ENCODE assay signal across 30 cellular contexts in the genomic region with DNA sequence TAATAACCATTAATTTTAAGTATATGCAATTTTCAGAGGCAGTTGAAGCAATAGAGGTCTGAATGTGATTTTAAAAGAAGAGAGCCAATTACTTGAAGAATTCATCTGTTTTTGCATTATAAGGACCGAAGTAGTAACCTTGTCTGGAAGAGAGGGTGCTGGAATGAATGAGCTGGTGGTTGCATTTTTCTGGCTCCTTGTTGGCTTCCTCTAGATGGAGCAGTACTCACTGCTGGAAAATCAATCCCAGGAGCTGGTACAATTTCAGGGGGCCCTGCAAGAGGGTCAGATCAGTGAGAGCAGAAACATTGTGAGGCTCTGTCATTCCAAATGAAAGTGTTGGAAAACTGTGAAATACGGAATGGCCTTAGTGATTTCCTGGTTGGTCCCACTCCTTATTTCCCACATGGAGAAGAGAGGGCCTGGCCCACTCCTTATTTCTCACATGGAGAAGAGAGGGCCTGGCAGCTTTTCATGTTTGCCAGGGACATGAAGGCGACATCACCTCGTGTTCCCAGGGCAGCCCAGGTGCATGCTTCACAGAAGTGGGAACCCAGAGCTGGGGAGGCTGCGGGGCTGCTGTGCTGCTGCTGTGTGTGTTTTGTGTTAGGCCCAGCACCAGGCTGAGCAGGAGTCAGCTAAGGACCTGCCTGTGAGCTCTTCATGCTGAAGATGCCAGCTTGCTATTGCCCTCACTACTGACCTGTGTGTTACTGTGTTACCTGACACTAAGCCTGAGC.
DNase-seq lines count a peak whose midpoint lies in the region; ATAC-seq, FAIRE-seq and TF ChIP-seq lines count a peak whose summit lies in the region.
"Had no signal": no experiment of that assay in that cellular context is flagged by ENCODE, and none has a peak within 500 bp of the region (broad histone marks: within the 10 kb centered on the region; RNA-seq: fewer than 3 reads in every experiment).

No MANE protein-coding gene starts in this region.

- H3K9me2 ChIP-seq in GM23338 (ENCODE audit: insufficient read depth) = no peaks in the 10 kb centered on the region

- in situ Hi-C loops in brain microvascular endothelial cell (cut with HindIII; ENCODE audit: low pct_ligation_motif_present, low sequenced_read_pairs) = no loop called here

- H3K36me3 ChIP-seq in A673 (ENCODE audit: insufficient read depth, low read length, poor library complexity, severe bottlenecking) = no peaks in the 10 kb centered on the region
- peaks cover 12% of the 10 kb centered on the region for H3K36me3 ChIP-seq in GM23338 (ENCODE audit: insufficient read depth)
- no peaks in the 10 kb centered on the region for H3K36me3 ChIP-seq in brain microvascular endothelial cell (replicated peaks)
- no peaks in the 10 kb centered on the region for H3K36me3 ChIP-seq in pancreas
- H3K36me3 ChIP-seq: SJSA1 had no signal

- FAIRE-seq in pancreas (lab: Jason Lieb, UNC) = no peak
- FAIRE-seq: A204.1, GM12892 had no signal

- no peaks in the 10 kb centered on the region for H3K4me1 ChIP-seq in A673 (ENCODE audit: insufficient read depth, low read length, poor library complexity, severe bottlenecking)
- H3K4me1 ChIP-seq in GM23338 (ENCODE audit: insufficient read depth) = no peaks in the 10 kb centered on the region
- H3K4me1 ChIP-seq in pancreas = no peaks in the 10 kb centered on the region
- H3K4me1 ChIP-seq: SJSA1 had no signal

- H3K27ac ChIP-seq in A673 (ENCODE audit: low read depth, low read length, poor library complexity, severe bottlenecking) (no peak overlapping the region), GM23338 (ENCODE audit: low read depth) (no peak overlapping the region), brain microvascular endothelial cell (no peak overlapping the region), pancreas (no peak overlapping the region)
- H3K27ac ChIP-seq: C4-2B, HL-60, PC-9, SJSA1 had no signal

- no TSS peak for BruUV-seq in A673 (replicated peaks; lab: Mats Ljungman, UMichigan)

- H3K27ac Mint-ChIP-seq in GM23338 = no peak overlapping the region
- H3K27ac Mint-ChIP-seq: B cell; CD8-positive, alpha-beta memory T cell; T-cell had no signal

- H3K4me1 Mint-ChIP-seq in GM23338 = peaks cover 8% of the 10 kb centered on the region; the same call in 2 of the 3 replicates
- H3K4me1 Mint-ChIP-seq: CD8-positive, alpha-beta memory T cell had no signal

- no peaks in the 10 kb centered on the region for H3K79me2 ChIP-seq in GM23338 (replicated peaks; ENCODE audit: insufficient read depth)

- H3F3A ChIP-seq in GM23338 (replicated peaks; ENCODE audit: low read depth) = no peaks in the 10 kb centered on the region

- CTCF ChIA-PET in A673 (lab: Charles Lee) = no interaction called here

- H3K4me3 Mint-ChIP-seq in GM23338 = no peak overlapping the region
- H3K4me3 Mint-ChIP-seq: B cell; CD8-positive, alpha-beta memory T cell; T-cell had no signal

- 44 to 45% methylated on average over 5 of the region's 5 CpGs for WGBS in pancreas, 2 donors

- peak; percentile 30; the same call in 1 of the 2 replicates for TF ChIP-seq CTCF in A673 (conservative IDR thresholded peaks at IDR 0.05; ENCODE audit: low read depth, low read length)
- TF ChIP-seq CTCF in GM23338 (conservative IDR thresholded peaks at IDR 0.05; ENCODE audit: low read depth in 2 of 2) = peak in 1 of 2 experiments; percentile 23; a peak in 2 of 4 replicates
- peak; percentile 18 for TF ChIP-seq CTCF in brain microvascular endothelial cell (IDR thresholded peaks at IDR 0.05; ENCODE audit: low read depth, low read length, missing control alignments)
- no peak for TF ChIP-seq CTCF in pancreas (IDR thresholded peaks at IDR 0.05)

- no peak overlapping the region for H2AFZ ChIP-seq in GM23338
- H2AFZ ChIP-seq: PC-9 had no signal

- H3K4me3 ChIP-seq in A673 (ENCODE audit: low read depth, low read length, poor library complexity, severe bottlenecking) = no peak overlapping the region
- no peak overlapping the region for H3K4me3 ChIP-seq in GM23338
- no peak overlapping the region for H3K4me3 ChIP-seq in brain microvascular endothelial cell (ENCODE audit: low read depth, low read length)
- no peak overlapping the region for H3K4me3 ChIP-seq in pancreas
- H3K4me3 ChIP-seq: PC-9, SJSA1 had no signal

- peaks cover 19% of the 10 kb centered on the region; the same call in 2 of the 3 replicates for H3K36me3 Mint-ChIP-seq in GM23338 (ENCODE audit: low read depth)
- H3K36me3 Mint-ChIP-seq: CD8-positive, alpha-beta memory T cell had no signal

- intact Hi-C loops in A673 (cut with micrococcal nuclease; ENCODE audit: unreplicated experiment) = loop anchor here (10.0 kb wide), 1 partner anchor 397 kb away; no protein-coding TSS in a partner anchor
- intact Hi-C loops in pancreas (cut with DNase I) = no loop called here

- POLR2A ChIA-PET in A673 (lab: Charles Lee; ENCODE audit: low non-redundant PET) = no interaction called here

- H4K20me1 ChIP-seq in GM23338 (replicated peaks; ENCODE audit: insufficient read depth) = no peaks in the 10 kb centered on the region

- no peak for DNase-seq in A673 (ENCODE audit: low spot score)
- peak; percentile 14 for DNase-seq in GM23338 (ENCODE audit: low spot score)
- no peak for DNase-seq in brain microvascular endothelial cell
- no peak for DNase-seq in pancreas
- no peak for DNase-seq in stimulated activated naive CD4-positive, alpha-beta T cell (lab: John Stamatoyannopoulos, UW)
- no peak for DNase-seq in HPDE6-E6E7 (ENCODE audit: extremely low spot score)
- no peak for DNase-seq in T-helper 1 cell
- no peak for DNase-seq in AG08396 (ENCODE audit: low spot score)
- DNase-seq: Calu3; CD8-positive, alpha-beta memory T cell; DND-41; GOT3; Karpas-422; NCI-H1092 treated with DMSO at 0.1 percent for 48 hours; NCI-H1436; NCI-H187; NCI-H446; NCI-H524 treated with DMSO at 0.1 percent for 48 hours; NCI-H774; PC-9; Right ventricle myocardium superior; RPMI8226; T-cell had no signal

- no peaks in the 10 kb centered on the region for H3K27me3 ChIP-seq in A673 (replicated peaks; ENCODE audit: insufficient read depth, low read depth, low read length, poor library complexity)
- no peaks in the 10 kb centered on the region for H3K27me3 ChIP-seq in GM23338 (ENCODE audit: insufficient read depth)
- H3K27me3 ChIP-seq in brain microvascular endothelial cell (replicated peaks) = no peaks in the 10 kb centered on the region
- H3K27me3 ChIP-seq in pancreas = no peaks in the 10 kb centered on the region
- H3K27me3 ChIP-seq: SJSA1 had no signal

- H3K27me3 Mint-ChIP-seq in GM23338 (ENCODE audit: insufficient read depth, low read depth, poor library complexity) = peaks cover 5% of the 10 kb centered on the region
- H3K27me3 Mint-ChIP-seq: T-cell had no signal

- H3K9me3 ChIP-seq in A673 (ENCODE audit: low read depth, low read length, poor library complexity, severe bottlenecking) (no peaks in the 10 kb centered on the region), pancreas (no peaks in the 10 kb centered on the region)
- H3K9me3 ChIP-seq: SJSA1 had no signal

- peak; percentile 54 for ATAC-seq in GM23338
- ATAC-seq in pancreas = peak in 3 of 4 donors; percentile 46 to 67 (median 51)
- ATAC-seq: HCT116, T-cell had no signal

- no peaks in the 10 kb centered on the region; the same call in 2 of the 3 replicates for H3K9me3 Mint-ChIP-seq in GM23338

- no peak overlapping the region for H3K4me2 ChIP-seq in GM23338
- H3K4me2 ChIP-seq: PC-9 had no signal

TF ChIP-seq in GM23338, 12 proteins besides CTCF, POLR2A, EP300 and RAD21 (continues in another document):
- no peak for TF ChIP-seq STAT1 (IDR thresholded peaks at IDR 0.05; ENCODE audit: unreplicated experiment)
- no peak for TF ChIP-seq JUNB (IDR thresholded peaks at IDR 0.05; ENCODE audit: unreplicated experiment)
- TF ChIP-seq CREB1 (CRISPR knock-in tag; IDR thresholded peaks at IDR 0.05; ENCODE audit: low read depth) = no peak
- no peak for TF ChIP-seq EZH2 (IDR thresholded peaks at IDR 0.05; ENCODE audit: low read depth, unreplicated experiment)
- TF ChIP-seq ZNF331 (CRISPR knock-in tag; IDR thresholded peaks at IDR 0.05; ENCODE audit: low read depth) = no peak

Comparison
In these comparisons a context has a peak if more than half of its experiments do, and no peak if none do; other contexts are left out.
1. CTCF ChIP-seq: peak in A673 (single experiment) and brain microvascular endothelial cell (single experiment); none in pancreas (0 of 4).